Comparison of ENCODE assay signal across 16 cellular contexts in the genomic region with DNA sequence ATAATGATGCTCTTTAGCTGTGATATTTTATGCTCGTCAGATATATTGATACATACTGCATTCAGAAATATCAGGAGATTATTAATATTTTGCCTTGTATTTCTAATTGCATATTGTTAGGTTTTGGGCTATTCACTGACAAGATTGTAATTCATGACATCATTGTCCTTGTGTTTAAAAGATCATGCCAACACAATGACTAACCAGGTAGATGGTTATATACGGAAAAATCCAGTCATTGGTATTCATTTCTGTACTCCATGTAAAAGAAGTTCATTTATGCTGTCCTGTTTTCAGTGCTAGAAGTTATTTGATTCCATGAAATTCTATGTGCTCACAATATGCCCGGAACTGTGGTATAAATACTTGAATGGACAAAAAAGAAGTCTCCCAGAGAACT.
DNase-seq lines count a peak whose midpoint lies in the region; TF ChIP-seq lines count a peak whose summit lies in the region.
"Had no signal": no experiment of that assay in that cellular context is flagged by ENCODE, and none has a peak within 500 bp of the region (broad histone marks: within the 10 kb centered on the region; RNA-seq: fewer than 3 reads in every experiment).

No MANE protein-coding gene starts in this region.

- peaks cover 25% of the 10 kb centered on the region for H3K4me1 ChIP-seq in osteoblast (ENCODE audit: insufficient read depth, low read length)
- H3K4me1 ChIP-seq: BLaER1 had no signal

- H3K36me3 ChIP-seq in osteoblast (ENCODE audit: insufficient read depth, low read length) = no peaks in the 10 kb centered on the region
- H3K36me3 ChIP-seq: BLaER1, MG63 had no signal

- TF ChIP-seq CTCF in epithelial cell of esophagus (IDR thresholded peaks at IDR 0.05; ENCODE audit: insufficient read depth, low read depth, low read length, missing control alignments) = no peak
- TF ChIP-seq CTCF in osteoblast (IDR thresholded peaks at IDR 0.05; ENCODE audit: extremely low read depth, low read depth, low read length) = no peak

- H3K4me3 ChIP-seq in epithelial cell of esophagus (ENCODE audit: low read length) (no peak overlapping the region), osteoblast (ENCODE audit: insufficient read depth, low read length) (no peak overlapping the region)
- H3K4me3 ChIP-seq: BLaER1, MG63 had no signal

- H2AFZ ChIP-seq in osteoblast (ENCODE audit: low read length) = no peak overlapping the region

- H3K27ac ChIP-seq in osteoblast (ENCODE audit: low read depth, low read length) = peak overlapping the region; percentile 74
- H3K27ac ChIP-seq: BLaER1 had no signal

- no peaks in the 10 kb centered on the region for H3K79me2 ChIP-seq in osteoblast (ENCODE audit: insufficient read depth, low read length)

- no peak overlapping the region for H3K4me2 ChIP-seq in osteoblast (ENCODE audit: insufficient read depth, low read length)
- H3K4me2 ChIP-seq: BLaER1 had no signal

- DNase-seq in EL (peak; percentile 56), NCI-H226 (peak; percentile 56), epithelial cell of esophagus (ENCODE audit: low read depth) (peak; percentile 60), osteoblast (ENCODE audit: insufficient read length, low spot score, missing footprints) (no peak), NOMO-1 treated with DMSO at 0.1 percent for 48 hours (lab: John Stamatoyannopoulos, UW; ENCODE audit: unreplicated experiment) (no peak), NCI-H524 (lab: John Stamatoyannopoulos, UW) (no peak), ecto neural progenitor cell (ENCODE audit: low spot score) (no peak)
- DNase-seq: activated CD4-positive, alpha-beta memory T cell treated with anti-CD3 and anti-CD28 coated beads, Interleukin-2, amount 10 ng/mL, durations not matched to agents 7 days and 5 days; activated naive CD8-positive, alpha-beta T cell treated with anti-CD3 and anti-CD28 coated beads, Interleukin-2, amount 50 U/mL, for 24 hours; DMS 273 treated with DMSO at 0.1 percent for 48 hours; NCI-H446; SHP77 treated with DMSO at 0.1 percent for 48 hours; stimulated activated CD4-positive, alpha-beta T cell treated with anti-CD3 and anti-CD28 coated beads, Interleukin-4, amount 100 ng/mL, for 1 hour; T-helper 2 cell had no signal

- no peaks in the 10 kb centered on the region for H4K20me1 ChIP-seq in osteoblast (ENCODE audit: insufficient read depth, low read length)
- H4K20me1 ChIP-seq: BLaER1 had no signal

- no peaks in the 10 kb centered on the region for H3K27me3 ChIP-seq in osteoblast (ENCODE audit: insufficient read depth, low read length)
- H3K27me3 ChIP-seq: BLaER1, MG63 had no signal

- H3K9me3 ChIP-seq in osteoblast (ENCODE audit: low read depth, low read length) = no peaks in the 10 kb centered on the region
- H3K9me3 ChIP-seq: BLaER1 had no signal

Comparison
In these comparisons a context has a peak if more than half of its experiments do, and no peak if none do; other contexts are left out.
1. DNase-seq: peak in EL (single experiment), NCI-H226 (single experiment) and epithelial cell of esophagus (single experiment); none in osteoblast (single experiment), NOMO-1 treated with DMSO at 0.1 percent for 48 hours (single experiment), NCI-H524 (0 of 2) and ecto neural progenitor cell (single experiment).